In genomic region chr4:150682126-150682525, GRCh38 we compare ENCODE assay signal across 24 cellular contexts.
DNase-seq lines count a peak whose midpoint lies in the region; ATAC-seq and TF ChIP-seq lines count a peak whose summit lies in the region.
"Had no signal": no experiment of that assay in that cellular context is flagged by ENCODE, and none has a peak within 500 bp of the region (broad histone marks: within the 10 kb centered on the region; RNA-seq: fewer than 3 reads in every experiment).

No MANE protein-coding gene starts in this region.

- no peak overlapping the region for H3K9ac ChIP-seq in endodermal cell (ENCODE audit: extremely low read depth, low read length, poor library complexity, severe bottlenecking)

- H3K36me3 Mint-ChIP-seq in endodermal cell (ENCODE audit: low read depth), result no peaks in the 10 kb centered on the region

- peaks cover 16% of the 10 kb centered on the region for H3K4me1 Mint-ChIP-seq in endodermal cell

- no peaks in the 10 kb centered on the region for H3K9me3 Mint-ChIP-seq in endodermal cell
- H3K9me3 Mint-ChIP-seq: CD8-positive, alpha-beta T cell had no signal

- no peaks in the 10 kb centered on the region for H3K27me3 Mint-ChIP-seq in endodermal cell (ENCODE audit: insufficient read depth)

- DNase-seq in NCI-H2107 treated with DMSO at 0.1 percent for 48 hours (lab: John Stamatoyannopoulos, UW; ENCODE audit: unreplicated experiment) (peak; percentile 5), NCI-H2107 (lab: John Stamatoyannopoulos, UW) (no peak), NCI-H1105 (lab: John Stamatoyannopoulos, UW) (peak; percentile 22), NCI-H526 treated with DMSO at 0.1 percent for 48 hours (lab: John Stamatoyannopoulos, UW) (peak; percentile 92), endodermal cell (no peak), HuH-7.5 (ENCODE audit: low spot score) (no peak), iPS-NIHi7 (ENCODE audit: extremely low spot score) (no peak)
- DNase-seq: ACHN; C1 segment of cervical spinal cord; CD8-positive, alpha-beta T cell; DMS153; EL; GF-D8; MG63; NCI-H1048; NCI-H1694 treated with DMSO at 0.1 percent for 48 hours; NCI-H2227 treated with DMSO at 0.1 percent for 48 hours; NCI-H524; OCI-M1; SHP77; T-helper 2 cell had no signal

- ATAC-seq in HG02759 (IDR thresholded peaks at IDR 0.05; ENCODE audit: unreplicated experiment), result no peak
- ATAC-seq: CD8-positive, alpha-beta T cell had no signal

- 87 to 92% methylated on average over 1 of the region's 1 CpG for WGBS in endodermal cell (ENCODE audit: insufficient coverage in 1 of 2, insufficient read length in 1 of 2), 2 experiments

- no peak for TF ChIP-seq CTCF in endodermal cell (conservative IDR thresholded peaks at IDR 0.05)

- H3K36me3 ChIP-seq in endodermal cell (ENCODE audit: control insufficient read depth, insufficient read depth, low read length), result peaks cover 15% of the 10 kb centered on the region
- H3K36me3 ChIP-seq: MG63 had no signal

- H3K4me3 ChIP-seq in endodermal cell (ENCODE audit: low read length), result no peak overlapping the region
- H3K4me3 ChIP-seq: MG63, SK-N-MC had no signal

- no peaks in the 10 kb centered on the region for H3K27me3 ChIP-seq in endodermal cell (ENCODE audit: control insufficient read depth, insufficient read depth, low read length, poor library complexity, severe bottlenecking)
- H3K27me3 ChIP-seq: MG63 had no signal

- no peak overlapping the region for H3K27ac ChIP-seq in endodermal cell (ENCODE audit: low read depth, low read length)
- H3K27ac ChIP-seq: 22Rv1, SK-N-MC had no signal

- H3K4me1 ChIP-seq in endodermal cell (ENCODE audit: control insufficient read depth, insufficient read depth, low read length), result peaks cover 3% of the 10 kb centered on the region

- H3K27ac Mint-ChIP-seq in endodermal cell, result no peak overlapping the region
- H3K27ac Mint-ChIP-seq: CD8-positive, alpha-beta T cell had no signal

- no peak overlapping the region for H3K4me3 Mint-ChIP-seq in endodermal cell
- H3K4me3 Mint-ChIP-seq: CD8-positive, alpha-beta T cell had no signal

- H3K9me3 ChIP-seq in endodermal cell (ENCODE audit: control insufficient read depth, low read length), result no peaks in the 10 kb centered on the region
- H3K9me3 ChIP-seq: MG63 had no signal

Comparison
In these comparisons a context has a peak if more than half of its experiments do, and no peak if none do; other contexts are left out.
1. DNase-seq: peak in NCI-H2107 treated with DMSO at 0.1 percent for 48 hours (single experiment), NCI-H1105 (single experiment) and NCI-H526 treated with DMSO at 0.1 percent for 48 hours (single experiment); none in NCI-H2107 (single experiment), endodermal cell (single experiment), HuH-7.5 (single experiment) and iPS-NIHi7 (single experiment).